In genomic region chr13:110316196-110316595, GRCh38 we compare ENCODE assay signal across 1 cellular context.
TF ChIP-seq lines count a peak whose summit lies in the region.

No MANE protein-coding gene starts in this region.

TF ChIP-seq in GM23338, 12 proteins besides CTCF, POLR2A, EP300 and RAD21 (continued from another document):
- TF ChIP-seq ZNF462 (CRISPR knock-in tag; IDR thresholded peaks at IDR 0.05): no peak
- no peak for TF ChIP-seq ZNF114 (CRISPR knock-in tag; IDR thresholded peaks at IDR 0.05)
- no peak for TF ChIP-seq ETS1 (IDR thresholded peaks at IDR 0.05)
- TF ChIP-seq CREB1 (CRISPR knock-in tag; IDR thresholded peaks at IDR 0.05; ENCODE audit: low read depth): no peak
- TF ChIP-seq EZH2phosphoT487 (IDR thresholded peaks at IDR 0.05; ENCODE audit: unreplicated experiment): no peak
TF ChIP-seq in GM23338: peak in this region for 0.
